ENCODE assay signal across 16 cellular contexts in genomic region chr5:51187953-51188591, GRCh38.
"Had no signal": no experiment of that assay in that cellular context is flagged by ENCODE, and none has a peak within 500 bp of the region (broad histone marks: within the 10 kb centered on the region; RNA-seq: fewer than 3 reads in every experiment).

No MANE protein-coding gene starts in this region.

- H3K4me1 ChIP-seq: gastroesophageal sphincter, stomach had no signal

- H3K27ac Mint-ChIP-seq: activated CD8-positive, alpha-beta memory T cell treated with anti-CD3 and anti-CD28 coated beads, Interleukin-2, amount 10 ng/mL, durations not matched to agents 7 days and 5 days; activated naive CD4-positive, alpha-beta T cell treated with anti-CD3 and anti-CD28 coated beads, Interleukin-2, amount 50 U/mL, for 24 hours; activated T-cell treated with anti-CD3 and anti-CD28 coated beads, Interleukin-2, amount 50 U/mL, for 24 hours; dendritic cell treated with granulocyte-macrophage colony-stimulating factor and Interleukin-4, amounts not matched to agents 40 ng/mL and 50 ng/mL, for 4 days; effector memory CD8-positive, alpha-beta T cell; nephron progenitor cell had no signal

- H3K4me1 Mint-ChIP-seq: activated CD8-positive, alpha-beta memory T cell treated with anti-CD3 and anti-CD28 coated beads, Interleukin-2, amount 10 ng/mL, durations not matched to agents 7 days and 5 days; activated naive CD4-positive, alpha-beta T cell treated with anti-CD3 and anti-CD28 coated beads, Interleukin-2, amount 50 U/mL, for 24 hours had no signal

- H3K9me3 ChIP-seq: gastroesophageal sphincter, stomach, thoracic aorta had no signal

- H3K27me3 ChIP-seq: gastroesophageal sphincter, stomach had no signal

- ATAC-seq: activated CD8-positive, alpha-beta memory T cell treated with anti-CD3 and anti-CD28 coated beads, Interleukin-2, amount 10 ng/mL, durations not matched to agents 7 days and 5 days; effector memory CD8-positive, alpha-beta T cell; gastroesophageal sphincter; left ventricle myocardium superior had no signal

- DNase-seq: activated CD4-positive, alpha-beta T cell treated with anti-CD3 and anti-CD28 coated beads for 1 hour; activated CD4-positive, alpha-beta T cell treated with anti-CD3 and anti-CD28 coated beads, Interleukin-2, amount 50 U/mL, for 48 hours; activated CD8-positive, alpha-beta memory T cell treated with anti-CD3 and anti-CD28 coated beads, Interleukin-2, amount 10 ng/mL, durations not matched to agents 7 days and 5 days; activated effector memory CD4-positive, alpha-beta T cell treated with Interleukin-2 at 50 U/mL for 16 hours; activated T-cell treated with anti-CD3 and anti-CD28 coated beads, Interleukin-2, amount 50 U/mL, for 24 hours; cerebellar nuclear complex; effector memory CD8-positive, alpha-beta T cell; left ventricle myocardium superior; mesenchymal stem cell; nephron progenitor cell; stimulated activated CD4-positive, alpha-beta T cell treated with anti-CD3 and anti-CD28 coated beads, Interleukin-15, amount 100 ng/mL, for 24 hours; stomach had no signal

- H3K36me3 Mint-ChIP-seq: activated CD8-positive, alpha-beta memory T cell treated with anti-CD3 and anti-CD28 coated beads, Interleukin-2, amount 10 ng/mL, durations not matched to agents 7 days and 5 days; activated naive CD4-positive, alpha-beta T cell treated with anti-CD3 and anti-CD28 coated beads, Interleukin-2, amount 50 U/mL, for 24 hours had no signal

- H3K4me3 Mint-ChIP-seq: activated CD8-positive, alpha-beta memory T cell treated with anti-CD3 and anti-CD28 coated beads, Interleukin-2, amount 10 ng/mL, durations not matched to agents 7 days and 5 days; activated naive CD4-positive, alpha-beta T cell treated with anti-CD3 and anti-CD28 coated beads, Interleukin-2, amount 50 U/mL, for 24 hours; activated T-cell treated with anti-CD3 and anti-CD28 coated beads, Interleukin-2, amount 50 U/mL, for 24 hours; dendritic cell treated with granulocyte-macrophage colony-stimulating factor and Interleukin-4, amounts not matched to agents 40 ng/mL and 50 ng/mL, for 4 days; effector memory CD8-positive, alpha-beta T cell; nephron progenitor cell had no signal

- H3K27ac ChIP-seq: gastroesophageal sphincter, stomach, thoracic aorta had no signal

- H3K36me3 ChIP-seq: gastroesophageal sphincter, stomach, thoracic aorta had no signal

- H3K27me3 Mint-ChIP-seq: activated CD8-positive, alpha-beta memory T cell treated with anti-CD3 and anti-CD28 coated beads, Interleukin-2, amount 10 ng/mL, durations not matched to agents 7 days and 5 days; activated naive CD4-positive, alpha-beta T cell treated with anti-CD3 and anti-CD28 coated beads, Interleukin-2, amount 50 U/mL, for 24 hours; activated T-cell treated with anti-CD3 and anti-CD28 coated beads, Interleukin-2, amount 50 U/mL, for 24 hours; dendritic cell treated with granulocyte-macrophage colony-stimulating factor and Interleukin-4, amounts not matched to agents 40 ng/mL and 50 ng/mL, for 4 days; effector memory CD8-positive, alpha-beta T cell had no signal

- H3K4me3 ChIP-seq: gastroesophageal sphincter, stomach, thoracic aorta had no signal

- H3K9me3 Mint-ChIP-seq: dendritic cell treated with granulocyte-macrophage colony-stimulating factor and Interleukin-4, amounts not matched to agents 40 ng/mL and 50 ng/mL, for 4 days; nephron progenitor cell had no signal
